ENCODE assay signal across 8 cellular contexts in the genomic region with DNA sequence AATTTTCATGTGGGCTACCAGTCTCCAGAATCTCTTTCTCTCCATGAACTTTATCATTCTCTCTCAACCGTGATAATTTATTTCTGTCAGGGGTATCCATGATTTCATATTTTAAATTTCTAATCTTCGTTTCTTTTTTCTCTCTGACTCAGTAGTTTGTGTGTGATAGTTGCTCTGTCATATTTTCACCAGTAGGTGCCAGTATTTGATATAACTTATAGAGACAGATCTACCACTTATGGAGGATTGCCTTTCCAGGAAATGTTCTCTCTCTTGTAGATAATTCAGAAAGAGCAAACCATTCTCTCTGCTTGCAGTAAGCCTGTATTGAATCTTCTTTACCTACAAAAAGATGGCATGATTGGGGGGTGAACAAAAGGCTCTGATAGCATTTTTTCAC.
A peak's percentile ranks its signal among the peaks of the same experiment; 100 is the strongest.
DNase-seq lines count a peak whose midpoint lies in the region; ATAC-seq, FAIRE-seq and TF ChIP-seq lines count a peak whose summit lies in the region.

No MANE protein-coding gene starts in this region.

- H3K9me3 ChIP-seq in GM12878 (replicated peaks; ENCODE audit: control insufficient read depth, insufficient read depth, low read length): no peaks in the 10 kb centered on the region

- in situ Hi-C loops in GM12878 (cut with MboI): loop anchor here (5.0 kb wide), 1 partner anchor 246 kb away; no protein-coding TSS in a partner anchor

- BruUV-seq in GM12878 (replicated peaks; lab: Mats Ljungman, UMichigan): no TSS peak

- no peak overlapping the region for H3K4me2 ChIP-seq in GM12878 (ENCODE audit: control insufficient read depth, insufficient read depth)

- CTCF ChIA-PET in GM12878 (lab: Yijun Ruan, JAX): interaction anchor here (0.7 to 11.2 kb wide), 9 partner anchors 11 to 401 kb away, joined by 3 to 163 read pairs (median 5); a partner anchor contains a TSS

- DNase-seq in GM12891 (ENCODE audit: insufficient read length, low spot score) (no peak), NCI-H2029 treated with DMSO at 0.1 percent for 48 hours (lab: John Stamatoyannopoulos, UW) (peak; percentile 24), GM12878 (ENCODE audit: low read depth, low spot score) (peak; percentile 4), left lobe of liver (ENCODE audit: low spot score) (no peak), occipital lobe (lab: John Stamatoyannopoulos, UW) (no peak)

- FAIRE-seq in GM12891 (lab: Jason Lieb, UNC) (peak; percentile 86), GM12878 (lab: Jason Lieb, UNC) (peak; percentile 13)

- POLR2A ChIA-PET in GM12878 (lab: Charles Lee): no interaction called here

- H3K36me3 ChIP-seq in GM12878 (ENCODE audit: control insufficient read depth in 2 of 2, insufficient read depth in 2 of 2, low read length in 1 of 2): no peaks in the 10 kb centered on the region

- WGBS in GM12878 (ENCODE audit: insufficient coverage, insufficient replicate concordance, low lambda C conversion rate, missing lambda C conversion rate): 0% methylated on average over 2 of the region's 2 CpGs

- H3K4me3 ChIP-seq in GM12878: no peak overlapping the region

- SMC1A ChIA-PET in GM12878 (lab: Charles Lee; ENCODE audit: uncharacterized antibody, unreplicated experiment): interaction anchor here (0.7 to 11.3 kb wide), 6 partner anchors 9 to 248 kb away, joined by 3 to 124 read pairs (median 4); no protein-coding TSS in a partner anchor

- peak; percentile 84 for ATAC-seq in GM12878
- ATAC-seq in left lobe of liver: peak; percentile 73
- ATAC-seq in HG02840 (IDR thresholded peaks at IDR 0.05; ENCODE audit: low FRiP score, unreplicated experiment): no peak
- no peak for ATAC-seq in HG03280 (IDR thresholded peaks at IDR 0.05; ENCODE audit: unreplicated experiment)

- no peaks in the 10 kb centered on the region for H3K79me2 ChIP-seq in GM12878 (ENCODE audit: control insufficient read depth, insufficient read depth, low read length)

- H3K27me3 ChIP-seq in GM12878 (replicated peaks in 1 of 2; ENCODE audit: control insufficient read depth in 2 of 2, insufficient read depth in 2 of 2, low read length in 1 of 2): no peaks in the 10 kb centered on the region

- H3K27ac ChIP-seq in 22Rv1 (no peak overlapping the region), GM12878 (ENCODE audit: control insufficient read depth, insufficient read depth) (no peak overlapping the region)

- TF ChIP-seq POLR2A in GM12891 (IDR thresholded peaks at IDR 0.05; ENCODE audit: low read depth, low read length): no peak
- no peak for TF ChIP-seq POLR2A in GM12878 (IDR thresholded peaks at IDR 0.05; ENCODE audit: low read depth, low read length)

- RAD21 ChIA-PET in GM12878 (lab: Charles Lee; ENCODE audit: unreplicated experiment): interaction anchor here (0.9 to 9.8 kb wide), 5 partner anchors 237 to 400 kb away, joined by 3 to 71 read pairs (median 5); a partner anchor contains a TSS

- no peaks in the 10 kb centered on the region for H4K20me1 ChIP-seq in GM12878 (ENCODE audit: control insufficient read depth, insufficient read depth)

- H3K9ac ChIP-seq in GM12878 (ENCODE audit: control insufficient read depth, insufficient read depth, low read length): no peak overlapping the region

- no peak overlapping the region for H2AFZ ChIP-seq in GM12878 (ENCODE audit: control insufficient read depth, low read depth, low read length)

- no peaks in the 10 kb centered on the region for H3K4me1 ChIP-seq in GM12878 (ENCODE audit: control insufficient read depth, insufficient read depth, low read length)

- TF ChIP-seq CTCF in 22Rv1 (IDR thresholded peaks at IDR 0.05) (peak; percentile 53), GM12878 (IDR thresholded peaks at IDR 0.05 in 2 of 3, conservative IDR thresholded peaks at IDR 0.05 in 1 of 3; ENCODE audit: control insufficient read depth in 2 of 3, extremely low read depth in 1 of 3, insufficient read depth in 1 of 3, low read depth in 3 of 3, low read length in 3 of 3) (peak in 2 of 3 experiments; percentile 46 to 50; a peak in 3 of 6 replicates)

- peak; percentile 60 for TF ChIP-seq RAD21 in GM12878 (IDR thresholded peaks at IDR 0.05; ENCODE audit: insufficient read depth, low read depth, low read length)

- no peak for TF ChIP-seq EP300 in GM12878 (IDR thresholded peaks at IDR 0.05; ENCODE audit: borderline replicate concordance in 1 of 2, control insufficient read depth in 1 of 2, low read depth in 2 of 2, low read length in 2 of 2)

- intact Hi-C loops in GM12878 (cut with micrococcal nuclease; ENCODE audit: unreplicated experiment): loop anchor here (1.0 to 5.0 kb wide), 4 partner anchors 178 to 401 kb away; a partner anchor contains a TSS

TF ChIP-seq in GM12891, 5 proteins besides CTCF, POLR2A, EP300 and RAD21:
- TF ChIP-seq SPI1 (IDR thresholded peaks at IDR 0.05; ENCODE audit: low read depth, low read length) (no peak), POLR2AphosphoS5 (IDR thresholded peaks at IDR 0.05; ENCODE audit: low read depth, low read length) (no peak), TAF1 (IDR thresholded peaks at IDR 0.05; ENCODE audit: low read depth, low read length) (no peak), POU2F2 (IDR thresholded peaks at IDR 0.05; ENCODE audit: low read depth, low read length) (no peak), PAX5 (IDR thresholded peaks at IDR 0.05; ENCODE audit: insufficient read depth, low read length, severe bottlenecking) (no peak)

TF ChIP-seq in GM12878, 131 proteins besides CTCF, POLR2A, EP300 and RAD21:
- TF ChIP-seq SMC3 (IDR thresholded peaks at IDR 0.05; ENCODE audit: borderline replicate concordance, low read length) (peak; percentile 62; the same call in 1 of the 2 replicates), MYC (IDR thresholded peaks at IDR 0.05; ENCODE audit: insufficient read depth, insufficient read length, insufficient replicate concordance, low read length, severe bottlenecking) (no peak), NRF1 (conservative IDR thresholded peaks at IDR 0.05; ENCODE audit: low read depth, low read length) (no peak)

Comparison
In these comparisons a context has a peak if more than half of its experiments do, and no peak if none do; other contexts are left out.
1. DNase-seq: peak in NCI-H2029 treated with DMSO at 0.1 percent for 48 hours (single experiment) and GM12878 (single experiment); none in GM12891 (single experiment), left lobe of liver (single experiment) and occipital lobe (single experiment).
2. ATAC-seq: peak in GM12878 (single experiment) and left lobe of liver (single experiment); none in HG02840 (single experiment) and HG03280 (single experiment).